Comparison of ENCODE assay signal across 12 cellular contexts in the genomic region with DNA sequence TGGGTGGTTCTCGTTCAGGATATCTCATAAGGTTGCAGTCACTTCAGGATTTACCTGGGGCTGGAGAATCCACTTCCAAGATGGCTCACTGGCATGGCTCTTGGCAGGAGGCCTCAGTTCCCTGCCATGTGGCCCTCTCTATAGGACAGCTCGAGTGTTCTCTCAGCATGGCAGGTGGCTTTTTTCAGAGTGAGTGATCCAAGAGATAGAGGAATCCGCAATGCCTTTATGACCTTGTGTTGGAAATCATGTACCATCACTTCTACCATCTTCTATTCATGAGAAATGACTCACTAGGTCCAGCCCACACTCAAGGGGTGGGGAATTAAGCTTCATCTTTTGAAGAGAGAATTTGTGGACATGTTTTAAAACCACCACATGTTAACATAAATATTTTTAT. TPM values are rescaled to one million over a fixed set of nuclear protein-coding genes. Genes with fewer than 3 reads are reported as not detected.
DNase-seq lines count a peak whose midpoint lies in the region; ATAC-seq lines count a peak whose summit lies in the region.
"Had no signal": no experiment of that assay in that cellular context is flagged by ENCODE, and none has a peak within 500 bp of the region (broad histone marks: within the 10 kb centered on the region; RNA-seq: fewer than 3 reads in every experiment).

No MANE protein-coding gene starts in this region.

- H3K4me3 Mint-ChIP-seq in activated CD4-positive, alpha-beta T cell treated with anti-CD3 and anti-CD28 coated beads, Interleukin-2, amount 10 ng/mL, durations not matched to agents 7 days and 5 days, result peak overlapping the region; percentile 23
- no peak overlapping the region for H3K4me3 Mint-ChIP-seq in central memory CD8-positive, alpha-beta T cell

- CTCF ChIA-PET in activated CD4-positive, alpha-beta T cell treated with anti-CD3 and anti-CD28 coated beads, Interleukin-2, amount 10 ng/mL, durations not matched to agents 7 days and 5 days (lab: Charles Lee), result interaction anchor here (0.5 to 1.4 kb wide), 5 partner anchors 15 to 93 kb away, joined by 3 to 4 read pairs (median 3); no protein-coding TSS in a partner anchor

- no peaks in the 10 kb centered on the region for H3K36me3 ChIP-seq in SJCRH30
- H3K36me3 ChIP-seq: thoracic aorta had no signal

- no peaks in the 10 kb centered on the region for H3K9me3 ChIP-seq in SJCRH30 (replicated peaks)
- H3K9me3 ChIP-seq: thoracic aorta had no signal

- no peak overlapping the region for H3K4me3 ChIP-seq in SJCRH30
- H3K4me3 ChIP-seq: thoracic aorta had no signal

- H3K27me3 ChIP-seq in SJCRH30, result no peaks in the 10 kb centered on the region

- no peaks in the 10 kb centered on the region for H3K4me1 ChIP-seq in SJCRH30

- ATAC-seq in HG03159 (IDR thresholded peaks at IDR 0.05; ENCODE audit: unreplicated experiment), result peak; percentile 27
- ATAC-seq in central memory CD8-positive, alpha-beta T cell (replicated peaks; ENCODE audit: extremely low read depth, poor library complexity, severe bottlenecking), result no peak
- no peak for ATAC-seq in GM21390 (IDR thresholded peaks at IDR 0.05; ENCODE audit: unreplicated experiment)
- ATAC-seq: right cardiac atrium had no signal

- POLR2A ChIA-PET in activated CD4-positive, alpha-beta T cell treated with anti-CD3 and anti-CD28 coated beads, Interleukin-2, amount 10 ng/mL, durations not matched to agents 7 days and 5 days (lab: Charles Lee), result interaction anchor here (0.8 kb wide), 1 partner anchor 38 kb away, joined by 4 read pairs; the partner anchor contains the start of gene PPP1R16B

- DNase-seq in activated CD4-positive, alpha-beta T cell treated with anti-CD3 and anti-CD28 coated beads, Interleukin-2, amount 10 ng/mL, durations not matched to agents 7 days and 5 days, result no peak
- no peak for DNase-seq in central memory CD8-positive, alpha-beta T cell (ENCODE audit: low spot score in 2 of 2)
- peak; percentile 29 to 54 for DNase-seq in stimulated activated CD8-positive, alpha-beta memory T cell treated with anti-CD3 and anti-CD28 coated beads, Interleukin-7, amount 100 ng/mL, for 4 hours (ENCODE audit: low read depth in 2 of 2)
- DNase-seq in SJCRH30 (no peak), NCI-H226 (no peak)
- DNase-seq: dermis blood vessel endothelial cell, mammary epithelial cell, right cardiac atrium, SHP77 had no signal

- H3K9me3 Mint-ChIP-seq in activated CD4-positive, alpha-beta T cell treated with anti-CD3 and anti-CD28 coated beads, Interleukin-2, amount 10 ng/mL, durations not matched to agents 7 days and 5 days, result no peaks in the 10 kb centered on the region
- H3K9me3 Mint-ChIP-seq in central memory CD8-positive, alpha-beta T cell, result no peaks in the 10 kb centered on the region

- H3K27ac ChIP-seq in SJCRH30, result no peak overlapping the region
- H3K27ac ChIP-seq: thoracic aorta had no signal

- peak overlapping the region; percentile 92 for H3K27ac Mint-ChIP-seq in activated CD4-positive, alpha-beta T cell treated with anti-CD3 and anti-CD28 coated beads, Interleukin-2, amount 10 ng/mL, durations not matched to agents 7 days and 5 days
- H3K27ac Mint-ChIP-seq in central memory CD8-positive, alpha-beta T cell (ENCODE audit: low read depth), result peak overlapping the region; percentile 99

- peaks cover 59% of the 10 kb centered on the region for H3K36me3 Mint-ChIP-seq in activated CD4-positive, alpha-beta T cell treated with anti-CD3 and anti-CD28 coated beads, Interleukin-2, amount 10 ng/mL, durations not matched to agents 7 days and 5 days (ENCODE audit: low read depth)
- peaks cover 36% of the 10 kb centered on the region for H3K36me3 Mint-ChIP-seq in central memory CD8-positive, alpha-beta T cell (ENCODE audit: insufficient read depth)

- H3K4me1 Mint-ChIP-seq in activated CD4-positive, alpha-beta T cell treated with anti-CD3 and anti-CD28 coated beads, Interleukin-2, amount 10 ng/mL, durations not matched to agents 7 days and 5 days, result peaks cover 84% of the 10 kb centered on the region
- H3K4me1 Mint-ChIP-seq in central memory CD8-positive, alpha-beta T cell, result peaks cover 69% of the 10 kb centered on the region

- no peaks in the 10 kb centered on the region for H3K27me3 Mint-ChIP-seq in activated CD4-positive, alpha-beta T cell treated with anti-CD3 and anti-CD28 coated beads, Interleukin-2, amount 10 ng/mL, durations not matched to agents 7 days and 5 days
- no peaks in the 10 kb centered on the region for H3K27me3 Mint-ChIP-seq in central memory CD8-positive, alpha-beta T cell

RNA-seq across cellular contexts. Expression of gene PPP1R16B, which starts 37.8 kb away (rescaled TPM):
- total RNA-seq in activated CD4-positive, alpha-beta T cell treated with anti-CD3 and anti-CD28 coated beads, Interleukin-2, amount 10 ng/mL, durations not matched to agents 7 days and 5 days, result 10 to 100 TPM; 63.6 to 67.4 TPM
- total RNA-seq in SJCRH30 (2014; rRNA removed; shearing (Covaris generic)), result 34.0 and 36.5 TPM in 2 replicates

Comparison
In these comparisons a context has a peak if more than half of its experiments do, and no peak if none do; other contexts are left out.
1. DNase-seq: peak in stimulated activated CD8-positive, alpha-beta memory T cell treated with anti-CD3 and anti-CD28 coated beads, Interleukin-7, amount 100 ng/mL, for 4 hours (2 of 2); none in activated CD4-positive, alpha-beta T cell treated with anti-CD3 and anti-CD28 coated beads, Interleukin-2, amount 10 ng/mL, durations not matched to agents 7 days and 5 days (single experiment), central memory CD8-positive, alpha-beta T cell (0 of 2), SJCRH30 (0 of 2) and NCI-H226 (single experiment).